ENCODE assay signal across 9 cellular contexts in genomic region chr2:64644240-64645013, GRCh38. TPM values are rescaled to one million over a fixed set of nuclear protein-coding genes. Genes with fewer than 3 reads are reported as not detected.
DNase-seq lines count a peak whose midpoint lies in the region; FAIRE-seq and TF ChIP-seq lines count a peak whose summit lies in the region.
"Had no signal": no experiment of that assay in that cellular context is flagged by ENCODE, and none has a peak within 500 bp of the region (broad histone marks: within the 10 kb centered on the region; RNA-seq: fewer than 3 reads in every experiment).

No MANE protein-coding gene starts in this region.

- peak; percentile 71 for FAIRE-seq in astrocyte (lab: Jason Lieb, UNC)
- FAIRE-seq: colon had no signal

- TF ChIP-seq CTCF in GM20000 (IDR thresholded peaks at IDR 0.05; ENCODE audit: extremely low read depth, missing control alignments) (no peak), astrocyte (IDR thresholded peaks at IDR 0.05; ENCODE audit: insufficient read depth, low read depth, low read length) (no peak)

- peak overlapping the region; percentile 88 for H3K9ac ChIP-seq in astrocyte (ENCODE audit: low read length)

- peak overlapping the region; percentile 61 for H3K4me3 ChIP-seq in astrocyte (ENCODE audit: insufficient read depth, low read depth, low read length)
- no peak overlapping the region for H3K4me3 ChIP-seq in effector memory CD4-positive, alpha-beta T cell (ENCODE audit: insufficient read depth, low read depth, low read length, poor library complexity, severe bottlenecking)

- peaks cover 99% of the 10 kb centered on the region for H3K79me2 ChIP-seq in astrocyte (ENCODE audit: insufficient read depth, low read length)

- DNase-seq in DMS153 treated with DMSO at 0.1 percent for 48 hours (lab: John Stamatoyannopoulos, UW; ENCODE audit: unreplicated experiment) (peak; percentile 11), GM20000 (ENCODE audit: low spot score) (peak; percentile 79), HK-2 (ENCODE audit: unreplicated experiment) (peak; percentile 62), RPMI8226 (peak; percentile 85), astrocyte (ENCODE audit: low read depth) (peak; percentile 72), hepatic stellate cell (ENCODE audit: low spot score) (peak; percentile 90), retina (peak; percentile 85)
- no peak for DNase-seq in effector memory CD4-positive, alpha-beta T cell

- peaks cover 37% of the 10 kb centered on the region for H3K4me1 ChIP-seq in astrocyte (ENCODE audit: insufficient read depth, low read length)
- H3K4me1 ChIP-seq in effector memory CD4-positive, alpha-beta T cell (ENCODE audit: control insufficient read depth, insufficient read depth, low read length, poor library complexity, severe bottlenecking), result peaks cover 4% of the 10 kb centered on the region

- no peaks in the 10 kb centered on the region for H3K9me3 Mint-ChIP-seq in astrocyte (ENCODE audit: unreplicated experiment)

- H3K4me2 ChIP-seq in astrocyte (ENCODE audit: low read length), result peak overlapping the region; percentile 90

- no peaks in the 10 kb centered on the region for H3K27me3 ChIP-seq in astrocyte (ENCODE audit: insufficient read depth, low read length)
- no peaks in the 10 kb centered on the region for H3K27me3 ChIP-seq in effector memory CD4-positive, alpha-beta T cell (replicated peaks; ENCODE audit: control insufficient read depth, insufficient read depth, low read length, poor library complexity, severe bottlenecking)

- H3K9me3 ChIP-seq in astrocyte (ENCODE audit: insufficient read depth, low read depth, low read length), result no peaks in the 10 kb centered on the region
- no peaks in the 10 kb centered on the region for H3K9me3 ChIP-seq in effector memory CD4-positive, alpha-beta T cell (ENCODE audit: control insufficient read depth, low read length)

- no peaks in the 10 kb centered on the region for H3K27me3 Mint-ChIP-seq in astrocyte (ENCODE audit: low read depth, unreplicated experiment)

- no peaks in the 10 kb centered on the region for H3K36me3 ChIP-seq in astrocyte (ENCODE audit: insufficient read depth, low read length)
- no peaks in the 10 kb centered on the region for H3K36me3 ChIP-seq in effector memory CD4-positive, alpha-beta T cell (ENCODE audit: control insufficient read depth, insufficient read depth, low read length)

- peaks cover 77% of the 10 kb centered on the region for H3K4me1 Mint-ChIP-seq in astrocyte (ENCODE audit: low read depth, unreplicated experiment)

- no peaks in the 10 kb centered on the region for H3K36me3 Mint-ChIP-seq in astrocyte (ENCODE audit: low read depth, unreplicated experiment)

- H3K27ac Mint-ChIP-seq in astrocyte (ENCODE audit: unreplicated experiment), result peak overlapping the region; percentile 97

- H3K4me3 Mint-ChIP-seq in astrocyte (ENCODE audit: unreplicated experiment), result peak overlapping the region; percentile 81

- H3K27ac ChIP-seq in astrocyte (ENCODE audit: low read depth, low read length), result peak overlapping the region; percentile 91
- H3K27ac ChIP-seq in effector memory CD4-positive, alpha-beta T cell (ENCODE audit: insufficient read depth, low read length, poor library complexity, severe bottlenecking), result no peak overlapping the region

- H2AFZ ChIP-seq in astrocyte (ENCODE audit: low read depth, low read length), result peak overlapping the region; percentile 58

- peaks cover 74% of the 10 kb centered on the region for H4K20me1 ChIP-seq in astrocyte (ENCODE audit: insufficient read depth, low read length)

RNA-seq across cellular contexts. Expression of gene SERTAD2, which starts 9.3 kb away (rescaled TPM):
- total RNA-seq in astrocyte, result 39.9 and 42.2 TPM in 2 replicates

Comparison
In these comparisons a context has a peak if more than half of its experiments do, and no peak if none do; other contexts are left out.
1. DNase-seq: peak in DMS153 treated with DMSO at 0.1 percent for 48 hours (single experiment), GM20000 (single experiment), HK-2 (single experiment), RPMI8226 (single experiment), astrocyte (single experiment), hepatic stellate cell (single experiment) and retina (single experiment); none in effector memory CD4-positive, alpha-beta T cell (0 of 3).